ENCODE assay signal across 8 cellular contexts in genomic region chr13:97125810-97126738, GRCh38.
DNase-seq lines count a peak whose midpoint lies in the region; ATAC-seq lines count a peak whose summit lies in the region.

No MANE protein-coding gene starts in this region.

- peaks cover 20% of the 10 kb centered on the region for H3K4me1 Mint-ChIP-seq in stimulated activated naive CD8-positive, alpha-beta T cell treated with anti-CD3 and anti-CD28 coated beads, Interleukin-15, amount 100 ng/mL, for 72 hours

- peaks cover 33% of the 10 kb centered on the region for H3K27me3 Mint-ChIP-seq in stimulated activated naive CD8-positive, alpha-beta T cell treated with anti-CD3 and anti-CD28 coated beads, Interleukin-15, amount 100 ng/mL, for 72 hours

- ATAC-seq in HG02798 (IDR thresholded peaks at IDR 0.05; ENCODE audit: poor library complexity, unreplicated experiment) = peak; percentile 91
- peak; percentile 95 for ATAC-seq in stimulated activated naive CD8-positive, alpha-beta T cell treated with anti-CD3 and anti-CD28 coated beads, Interleukin-15, amount 100 ng/mL, for 72 hours

- peak; percentile 27 for DNase-seq in stimulated activated CD4-positive, alpha-beta T cell treated with anti-CD3 and anti-CD28 coated beads, Interleukin-1b, Interleukin-23, amount 100 ng/mL, for 48 hours
- no peak for DNase-seq in stimulated activated CD4-positive, alpha-beta T cell treated with anti-CD3 and anti-CD28 coated beads, Interleukin-12 subunit alpha, Interleukin-12 subunit beta, amount 100 ng/mL, for 4 hours
- DNase-seq in NCI-H446 treated with DMSO at 0.1 percent for 48 hours (lab: John Stamatoyannopoulos, UW) (peak; percentile 64), fibroblast of the conjunctiva (ENCODE audit: low read depth) (peak; percentile 76), GM19240 (ENCODE audit: insufficient read length, low spot score) (no peak), NCI-H1048 (lab: John Stamatoyannopoulos, UW) (no peak)
- peak in 1 of 2 donors; percentile 31 for DNase-seq in stimulated activated naive CD8-positive, alpha-beta T cell treated with anti-CD3 and anti-CD28 coated beads, Interleukin-15, amount 100 ng/mL, for 72 hours

- no peaks in the 10 kb centered on the region for H3K9me3 Mint-ChIP-seq in stimulated activated naive CD8-positive, alpha-beta T cell treated with anti-CD3 and anti-CD28 coated beads, Interleukin-15, amount 100 ng/mL, for 72 hours

- peak overlapping the region; percentile 1 to 11 for H3K4me3 Mint-ChIP-seq in stimulated activated naive CD8-positive, alpha-beta T cell treated with anti-CD3 and anti-CD28 coated beads, Interleukin-15, amount 100 ng/mL, for 72 hours

- H3K27ac Mint-ChIP-seq in stimulated activated naive CD8-positive, alpha-beta T cell treated with anti-CD3 and anti-CD28 coated beads, Interleukin-15, amount 100 ng/mL, for 72 hours = no peak overlapping the region

Comparison
In these comparisons a context has a peak if more than half of its experiments do, and no peak if none do; other contexts are left out.
1. DNase-seq: peak in stimulated activated CD4-positive, alpha-beta T cell treated with anti-CD3 and anti-CD28 coated beads, Interleukin-1b, Interleukin-23, amount 100 ng/mL, for 48 hours (single experiment), NCI-H446 treated with DMSO at 0.1 percent for 48 hours (single experiment) and fibroblast of the conjunctiva (single experiment); none in stimulated activated CD4-positive, alpha-beta T cell treated with anti-CD3 and anti-CD28 coated beads, Interleukin-12 subunit alpha, Interleukin-12 subunit beta, amount 100 ng/mL, for 4 hours (single experiment), GM19240 (single experiment) and NCI-H1048 (single experiment).